Comparison of ENCODE assay signal across 9 cellular contexts in genomic region chr3:32406481-32407408, GRCh38. TPM values are rescaled to one million over a fixed set of nuclear protein-coding genes. Genes with fewer than 3 reads are reported as not detected.
DNase-seq lines count a peak whose midpoint lies in the region; ATAC-seq and TF ChIP-seq lines count a peak whose summit lies in the region.
"Had no signal": no experiment of that assay in that cellular context is flagged by ENCODE, and none has a peak within 500 bp of the region (broad histone marks: within the 10 kb centered on the region; RNA-seq: fewer than 3 reads in every experiment).

No MANE protein-coding gene starts in this region.

- H3K27ac Mint-ChIP-seq in CD14-positive monocyte (peak overlapping the region; percentile 83 to 95 (median 92)), T-helper 17 cell (no peak overlapping the region)

- no peak for TF ChIP-seq CTCF in CD14-positive monocyte (IDR thresholded peaks at IDR 0.05)

- no peaks in the 10 kb centered on the region for H3K9me3 ChIP-seq in T-helper 17 cell (ENCODE audit: control insufficient read depth, low read length, poor library complexity, severe bottlenecking)

- H3K36me3 Mint-ChIP-seq in CD14-positive monocyte, result peaks cover 19 to 32% of the 10 kb centered on the region in 2 donors
- peaks cover 2% of the 10 kb centered on the region for H3K36me3 Mint-ChIP-seq in T-helper 17 cell (ENCODE audit: low read depth)

- DNase-seq in CD14-positive monocyte (ENCODE audit: low spot score) (no peak), Kasumi-1 (lab: John Stamatoyannopoulos, UW) (peak; percentile 94 to 95), T-helper 17 cell (no peak), left colon (no peak), posterior vena cava (ENCODE audit: low spot score) (no peak), AG08396 (ENCODE audit: low spot score) (no peak)
- DNase-seq: GOT3 had no signal

- ATAC-seq in T-helper 17 cell (no peak), left colon (peak; percentile 45), GM18520 (IDR thresholded peaks at IDR 0.05; ENCODE audit: unreplicated experiment) (no peak), HG03520 (IDR thresholded peaks at IDR 0.05; ENCODE audit: unreplicated experiment) (no peak)

- peaks cover 96% of the 10 kb centered on the region for H3K4me1 Mint-ChIP-seq in CD14-positive monocyte
- H3K4me1 Mint-ChIP-seq in T-helper 17 cell, result peaks cover 26% of the 10 kb centered on the region

- no peaks in the 10 kb centered on the region for H3K9me3 Mint-ChIP-seq in CD14-positive monocyte

- H3K27me3 Mint-ChIP-seq in CD14-positive monocyte (ENCODE audit: low read depth in 3 of 3) (no peaks in the 10 kb centered on the region), T-helper 17 cell (no peaks in the 10 kb centered on the region)

- intact Hi-C loops in CD14-positive monocyte (cut with micrococcal nuclease) (loop anchor here (2.0 to 10.0 kb wide), 2 partner anchors 16 to 168 kb away; partner anchors contain the start of gene DYNC1LI1 (in 1 of the 2)), left colon (cut with DNase I, micrococcal nuclease) (no loop called here), posterior vena cava (cut with DNase I) (loop anchor here in 1 of 2 donors (2.0 kb wide), 1 partner anchor 74 kb away; no protein-coding TSS in a partner anchor)

- H3K4me3 Mint-ChIP-seq in CD14-positive monocyte (peak overlapping the region; percentile 47 to 75), T-helper 17 cell (peak overlapping the region; percentile 9)

RNA-seq across cellular contexts. Expression of gene CMTM7, which starts 15.1 kb away (rescaled TPM):
- polyA plus RNA-seq in CD14-positive monocyte, result 100 to 1,000 TPM; 146 to 148 TPM
- total RNA-seq in T-helper 17 cell (10 to 100 TPM; 38.5 to 45.3 TPM), left colon (1 to 10 TPM; 5.8 to 7.4 TPM), posterior vena cava (10 to 100 TPM in 1 of 2 donors, 1 to 10 TPM in 1; 9.2 to 10.7 TPM)

Comparison
In these comparisons a context has a peak if more than half of its experiments do, and no peak if none do; other contexts are left out.
1. DNase-seq: peak in Kasumi-1 (2 of 2); none in CD14-positive monocyte (single experiment), T-helper 17 cell (0 of 3), left colon (0 of 2), posterior vena cava (single experiment) and AG08396 (single experiment).
2. intact Hi-C loops: an anchor here in CD14-positive monocyte (2.0 to 10.0 kb wide); none called in left colon.